12 cellular contexts compared by ENCODE assay signal in genomic region chr6:147530132-147531060, GRCh38. TPM values are rescaled to one million over a fixed set of nuclear protein-coding genes. Genes with fewer than 3 reads are reported as not detected.
DNase-seq lines count a peak whose midpoint lies in the region; ATAC-seq and TF ChIP-seq lines count a peak whose summit lies in the region.
"Had no signal": no experiment of that assay in that cellular context is flagged by ENCODE, and none has a peak within 500 bp of the region (broad histone marks: within the 10 kb centered on the region; RNA-seq: fewer than 3 reads in every experiment).

No MANE protein-coding gene starts in this region.

- H3K27me3 Mint-ChIP-seq in stimulated activated naive CD8-positive, alpha-beta T cell treated with anti-CD3 and anti-CD28 coated beads, Interleukin-15, amount 100 ng/mL, for 72 hours = peaks cover 66% of the 10 kb centered on the region

- H3K27ac ChIP-seq in left ventricle myocardium inferior (replicated peaks) = no peak overlapping the region

- ATAC-seq in stimulated activated naive CD8-positive, alpha-beta T cell treated with anti-CD3 and anti-CD28 coated beads, Interleukin-15, amount 100 ng/mL, for 72 hours = peak; percentile 80
- no peak for ATAC-seq in stimulated activated naive CD8-positive, alpha-beta T cell treated with anti-CD3 and anti-CD28 coated beads, Interleukin-15, Interleukin-2, amounts not matched to agents 100 U/mL and 50 U/mL, for 24 hours
- ATAC-seq in HG03139 (IDR thresholded peaks at IDR 0.05; ENCODE audit: unreplicated experiment) (peak; percentile 66), GM21526 (IDR thresholded peaks at IDR 0.05; ENCODE audit: low FRiP score, unreplicated experiment) (no peak)

- H3K4me1 Mint-ChIP-seq in stimulated activated naive CD8-positive, alpha-beta T cell treated with anti-CD3 and anti-CD28 coated beads, Interleukin-15, amount 100 ng/mL, for 72 hours = peaks cover 10% of the 10 kb centered on the region
- H3K4me1 Mint-ChIP-seq: CD4-positive, CD25-positive, alpha-beta regulatory T cell had no signal

- H3K27ac Mint-ChIP-seq in stimulated activated naive CD8-positive, alpha-beta T cell treated with anti-CD3 and anti-CD28 coated beads, Interleukin-15, amount 100 ng/mL, for 72 hours = no peak overlapping the region
- H3K27ac Mint-ChIP-seq: CD4-positive, CD25-positive, alpha-beta regulatory T cell; IgD-negative memory B cell had no signal

- no peaks in the 10 kb centered on the region for H3K36me3 ChIP-seq in left ventricle myocardium inferior

- no peak overlapping the region for H3K4me3 Mint-ChIP-seq in stimulated activated naive CD8-positive, alpha-beta T cell treated with anti-CD3 and anti-CD28 coated beads, Interleukin-15, amount 100 ng/mL, for 72 hours
- H3K4me3 Mint-ChIP-seq: CD4-positive, CD25-positive, alpha-beta regulatory T cell had no signal

- no peaks in the 10 kb centered on the region for H3K27me3 ChIP-seq in left ventricle myocardium inferior (ENCODE audit: low read depth)

- H3K4me1 ChIP-seq in left ventricle myocardium inferior = no peaks in the 10 kb centered on the region

- no peaks in the 10 kb centered on the region for H3K9me3 ChIP-seq in left ventricle myocardium inferior (replicated peaks)

- peak in 1 of 2 donors; percentile 18 for DNase-seq in stimulated activated naive CD8-positive, alpha-beta T cell treated with anti-CD3 and anti-CD28 coated beads, Interleukin-15, amount 100 ng/mL, for 72 hours
- DNase-seq in stimulated activated naive CD8-positive, alpha-beta T cell treated with anti-CD3 and anti-CD28 coated beads, Interleukin-15, Interleukin-2, amounts not matched to agents 100 U/mL and 50 U/mL, for 24 hours = no peak
- DNase-seq in UCSD-AML1 (lab: John Stamatoyannopoulos, UW; ENCODE audit: unreplicated experiment) = peak; percentile 41
- DNase-seq in cortex of kidney (lab: John Stamatoyannopoulos, UW) = no peak
- no peak for DNase-seq in NCI-H2029 (lab: John Stamatoyannopoulos, UW)
- DNase-seq in left ventricle myocardium inferior = no peak
- DNase-seq: CD4-positive, CD25-positive, alpha-beta regulatory T cell; dermis blood vessel endothelial cell; SIG-M5 had no signal

- no peaks in the 10 kb centered on the region for H3K9me3 Mint-ChIP-seq in stimulated activated naive CD8-positive, alpha-beta T cell treated with anti-CD3 and anti-CD28 coated beads, Interleukin-15, amount 100 ng/mL, for 72 hours

- intact Hi-C loops in left ventricle myocardium inferior (cut with micrococcal nuclease) = no loop called here

- no peak overlapping the region for H3K4me3 ChIP-seq in left ventricle myocardium inferior

- no peak for TF ChIP-seq CTCF in left ventricle myocardium inferior (IDR thresholded peaks at IDR 0.05; ENCODE audit: borderline replicate concordance)

RNA-seq across cellular contexts. Expression of gene SAMD5, which starts 21.9 kb away (rescaled TPM):
- total RNA-seq in left ventricle myocardium inferior = 0.33 TPM
- total RNA-seq: CD4-positive, CD25-positive, alpha-beta regulatory T cell had no signal

Comparison
In these comparisons a context has a peak if more than half of its experiments do, and no peak if none do; other contexts are left out.
1. ATAC-seq: peak in stimulated activated naive CD8-positive, alpha-beta T cell treated with anti-CD3 and anti-CD28 coated beads, Interleukin-15, amount 100 ng/mL, for 72 hours (single experiment) and HG03139 (single experiment); none in stimulated activated naive CD8-positive, alpha-beta T cell treated with anti-CD3 and anti-CD28 coated beads, Interleukin-15, Interleukin-2, amounts not matched to agents 100 U/mL and 50 U/mL, for 24 hours (single experiment) and GM21526 (single experiment).